ENCODE assay signal across 22 cellular contexts in genomic region chr9:134304712-134305111, GRCh38. TPM values are rescaled to one million over a fixed set of nuclear protein-coding genes. Genes with fewer than 3 reads are reported as not detected.
DNase-seq lines count a peak whose midpoint lies in the region; ATAC-seq, FAIRE-seq and TF ChIP-seq lines count a peak whose summit lies in the region.
"Had no signal": no experiment of that assay in that cellular context is flagged by ENCODE, and none has a peak within 500 bp of the region (broad histone marks: within the 10 kb centered on the region; RNA-seq: fewer than 3 reads in every experiment).

No MANE protein-coding gene starts in this region.

- no peak overlapping the region for H3K4me3 Mint-ChIP-seq in endodermal cell
- H3K4me3 Mint-ChIP-seq: activated CD4-positive, alpha-beta T cell treated with anti-CD3 and anti-CD28 coated beads for 36 hours; activated naive CD4-positive, alpha-beta T cell treated with anti-CD3 and anti-CD28 coated beads, Interleukin-2, amount 10 ng/mL, durations not matched to agents 7 days and 5 days; activated T-cell treated with anti-CD3 and anti-CD28 coated beads, Interleukin-2, amount 50 U/mL, for 72 hours; B cell; T-helper 17 cell had no signal

- H3K36me3 ChIP-seq in kidney (ENCODE audit: control insufficient read depth in 1 of 2, insufficient read depth in 2 of 2, low read length in 2 of 2) = no peaks in the 10 kb centered on the region
- no peaks in the 10 kb centered on the region for H3K36me3 ChIP-seq in endodermal cell (ENCODE audit: control insufficient read depth, insufficient read depth, low read length)
- H3K36me3 ChIP-seq: stomach, tibial nerve had no signal

- no peak overlapping the region for H3K27ac Mint-ChIP-seq in endodermal cell
- H3K27ac Mint-ChIP-seq: activated CD4-positive, alpha-beta T cell treated with anti-CD3 and anti-CD28 coated beads for 36 hours; activated naive CD4-positive, alpha-beta T cell treated with anti-CD3 and anti-CD28 coated beads, Interleukin-2, amount 10 ng/mL, durations not matched to agents 7 days and 5 days; activated T-cell treated with anti-CD3 and anti-CD28 coated beads, Interleukin-2, amount 50 U/mL, for 72 hours; B cell; T-helper 17 cell had no signal

- FAIRE-seq in kidney (lab: Jason Lieb, UNC) = no peak
- FAIRE-seq: A204.1, endothelial cell of umbilical vein had no signal

- H3K27me3 Mint-ChIP-seq in endodermal cell (ENCODE audit: insufficient read depth) = no peaks in the 10 kb centered on the region
- H3K27me3 Mint-ChIP-seq: activated CD4-positive, alpha-beta T cell treated with anti-CD3 and anti-CD28 coated beads for 36 hours; T-helper 17 cell had no signal

- H3K9me3 ChIP-seq in kidney (ENCODE audit: control insufficient read depth in 1 of 2, low read length in 2 of 2) = no peaks in the 10 kb centered on the region
- H3K9me3 ChIP-seq in endodermal cell (ENCODE audit: control insufficient read depth, low read length) = no peaks in the 10 kb centered on the region
- H3K9me3 ChIP-seq: Caco-2, stomach, tibial nerve had no signal

- H3K27me3 ChIP-seq in endodermal cell (ENCODE audit: control insufficient read depth, insufficient read depth, low read length, poor library complexity, severe bottlenecking) = no peaks in the 10 kb centered on the region
- H3K27me3 ChIP-seq: stomach, tibial nerve had no signal

- 81 to 93% methylated on average over 5 to 11 of the region's 11 CpGs for WGBS in endodermal cell (ENCODE audit: insufficient coverage in 1 of 2, insufficient read length in 1 of 2), 2 experiments

- H3K27ac ChIP-seq in kidney (ENCODE audit: low read depth in 2 of 2, low read length in 2 of 2) (no peak overlapping the region), endodermal cell (ENCODE audit: low read depth, low read length) (no peak overlapping the region)
- H3K27ac ChIP-seq: SK-N-MC, stomach, tibial nerve had no signal

- no peak for ATAC-seq in left cardiac atrium
- no peak for ATAC-seq in Right ventricle myocardium inferior
- ATAC-seq in HG03457 (IDR thresholded peaks at IDR 0.05; ENCODE audit: unreplicated experiment) = no peak
- ATAC-seq: activated CD4-positive, alpha-beta T cell treated with anti-CD3 and anti-CD28 coated beads for 36 hours; activated T-cell treated with anti-CD3 and anti-CD28 coated beads, Interleukin-2, amount 50 U/mL, for 72 hours; T-helper 17 cell had no signal

- H3K9ac ChIP-seq in kidney (ENCODE audit: low read length in 2 of 2) (no peak overlapping the region), endodermal cell (ENCODE audit: extremely low read depth, low read length, poor library complexity, severe bottlenecking) (no peak overlapping the region)

- H3K4me3 ChIP-seq in kidney (ENCODE audit: low read length in 2 of 2) (no peak overlapping the region), endodermal cell (ENCODE audit: low read length) (no peak overlapping the region)
- H3K4me3 ChIP-seq: SK-N-MC, stomach, tibial nerve had no signal

- intact Hi-C loops in left cardiac atrium (cut with DNase I) = loop anchor here in 1 of 2 donors (5.0 kb wide), 1 partner anchor 47 kb away; no protein-coding TSS in a partner anchor
- intact Hi-C loops in Right ventricle myocardium inferior (cut with DNase I) = no loop called here
- intact Hi-C loops in kidney (cut with DNase I) = no loop called here

- H3K4me1 Mint-ChIP-seq in endodermal cell = peaks cover 21% of the 10 kb centered on the region

- TF ChIP-seq CTCF in kidney (IDR thresholded peaks at IDR 0.05; ENCODE audit: borderline replicate concordance, extremely low read depth, insufficient read depth) (no peak), endodermal cell (conservative IDR thresholded peaks at IDR 0.05) (no peak)

- no peaks in the 10 kb centered on the region for H3K9me3 Mint-ChIP-seq in endodermal cell
- H3K9me3 Mint-ChIP-seq: activated T-cell treated with anti-CD3 and anti-CD28 coated beads, Interleukin-2, amount 50 U/mL, for 72 hours had no signal

- H3K36me3 Mint-ChIP-seq in endodermal cell (ENCODE audit: low read depth) = no peaks in the 10 kb centered on the region
- H3K36me3 Mint-ChIP-seq: activated naive CD4-positive, alpha-beta T cell treated with anti-CD3 and anti-CD28 coated beads, Interleukin-2, amount 10 ng/mL, durations not matched to agents 7 days and 5 days had no signal

- DNase-seq in left cardiac atrium (peak; percentile 4), Right ventricle myocardium inferior (ENCODE audit: missing footprints) (no peak), NCI-H524 (lab: John Stamatoyannopoulos, UW) (peak; percentile 90 to 95), kidney (peak; percentile 25), endodermal cell (no peak), germinal center (ENCODE audit: low spot score) (no peak), NOMO-1 treated with dmso at 0.1 percent for 144 hours (lab: John Stamatoyannopoulos, UW; ENCODE audit: unreplicated experiment) (no peak)
- DNase-seq: activated CD4-positive, alpha-beta T cell treated with anti-CD3 and anti-CD28 coated beads for 36 hours; activated naive CD4-positive, alpha-beta T cell treated with anti-CD3 and anti-CD28 coated beads, Interleukin-2, amount 10 ng/mL, durations not matched to agents 7 days and 5 days; activated T-cell treated with anti-CD3 and anti-CD28 coated beads, Interleukin-2, amount 50 U/mL, for 72 hours; Caco-2; caudate nucleus; GOT3; NCI-H226; stomach; T-helper 17 cell had no signal

- no peaks in the 10 kb centered on the region for H3K4me1 ChIP-seq in kidney (ENCODE audit: control insufficient read depth in 1 of 2, insufficient read depth in 1 of 2, low read depth in 1 of 2, low read length in 2 of 2)
- peaks cover 18% of the 10 kb centered on the region for H3K4me1 ChIP-seq in endodermal cell (ENCODE audit: control insufficient read depth, insufficient read depth, low read length)
- H3K4me1 ChIP-seq: Caco-2, tibial nerve had no signal

RNA-seq across cellular contexts. Expression of gene RXRA, which starts 21.5 kb away (rescaled TPM):
- 10 to 100 TPM; 41.6 to 67.7 TPM for total RNA-seq in left cardiac atrium
- 91.1 TPM for total RNA-seq in Right ventricle myocardium inferior
- 49.5 TPM for total RNA-seq in kidney
- 24.0 TPM for polyA plus RNA-seq in kidney (ENCODE audit: insufficient read depth, low read depth, low replicate concordance)
- total RNA-seq in endodermal cell = 10 to 100 TPM; 58.3 to 70.6 TPM
- 37.4 TPM for polyA plus RNA-seq in endodermal cell (2013, experiment 1 of 2)
- polyA plus RNA-seq in endodermal cell (2013, experiment 2 of 2) = 33.9 TPM

Comparison
In these comparisons a context has a peak if more than half of its experiments do, and no peak if none do; other contexts are left out.
1. DNase-seq: peak in left cardiac atrium (single experiment), NCI-H524 (2 of 2) and kidney (single experiment); none in Right ventricle myocardium inferior (single experiment), endodermal cell (single experiment), germinal center (single experiment) and NOMO-1 treated with dmso at 0.1 percent for 144 hours (single experiment).